ENCODE assay signal across 20 cellular contexts in genomic region chr3:149276621-149277020, GRCh38. TPM values are rescaled to one million over a fixed set of nuclear protein-coding genes. Genes with fewer than 3 reads are reported as not detected.
DNase-seq lines count a peak whose midpoint lies in the region; ATAC-seq, FAIRE-seq and TF ChIP-seq lines count a peak whose summit lies in the region.
"Had no signal": no experiment of that assay in that cellular context is flagged by ENCODE, and none has a peak within 500 bp of the region (broad histone marks: within the 10 kb centered on the region; RNA-seq: fewer than 3 reads in every experiment).

No MANE protein-coding gene starts in this region.

- CTCF ChIA-PET in PC-9 (lab: Charles Lee), result no interaction called here
- CTCF ChIA-PET in HepG2 (lab: Yijun Ruan, JAX; ENCODE audit: low intra/inter-chr PET ratio, low total read pairs), result interaction anchor here (6.4 kb wide), 1 partner anchor 156 kb away, joined by 123 read pairs; no protein-coding TSS in a partner anchor

- POLR2A ChIA-PET in PC-9 (lab: Charles Lee; ENCODE audit: unreplicated experiment) (no interaction called here), HepG2 (lab: Yijun Ruan, JAX) (interaction anchor here (1.2 kb wide), 1 partner anchor 24 kb away, joined by 4 read pairs; no protein-coding TSS in a partner anchor)

- peaks cover 11% of the 10 kb centered on the region; the same call in 1 of the 2 replicates for H3F3A ChIP-seq in PC-9 (ENCODE audit: insufficient read depth, low read depth)

- TF ChIP-seq POLR2A in H54 (IDR thresholded peaks at IDR 0.05; ENCODE audit: low read depth, low read length), result no peak
- TF ChIP-seq POLR2A in HepG2 (IDR thresholded peaks at IDR 0.05; ENCODE audit: insufficient read depth in 1 of 2, low read depth in 2 of 2, low read length in 2 of 2), result no peak
- no peak for TF ChIP-seq POLR2A in transverse colon (IDR thresholded peaks at IDR 0.05)

- BruUV-seq in PC-9 (replicated peaks; lab: Mats Ljungman, UMichigan), result no TSS peak
- BruUV-seq in HepG2 (replicated peaks; lab: Mats Ljungman, UMichigan), result no TSS peak

- H3K79me2 ChIP-seq in PC-9 (ENCODE audit: low read depth), result no peaks in the 10 kb centered on the region
- no peaks in the 10 kb centered on the region for H3K79me2 ChIP-seq in HepG2 (ENCODE audit: insufficient read depth, low read length)

- H3K9me2 ChIP-seq in PC-9 (ENCODE audit: insufficient read depth), result no peaks in the 10 kb centered on the region

- no peak for TF ChIP-seq CTCF in PC-9 (conservative IDR thresholded peaks at IDR 0.05)
- no peak for TF ChIP-seq CTCF in HepG2 (CRISPR knock-in tag; IDR thresholded peaks at IDR 0.05)
- no peak for TF ChIP-seq CTCF in transverse colon (IDR thresholded peaks at IDR 0.05)

- H2AFZ ChIP-seq in PC-9 (no peak overlapping the region), HepG2 (ENCODE audit: low read length) (no peak overlapping the region)

- TF ChIP-seq EP300 in HepG2 (IDR thresholded peaks at IDR 0.05; ENCODE audit: low read depth in 2 of 2, low read length in 2 of 2), result no peak
- TF ChIP-seq EP300 in HepG2 (CRISPR knock-in tag; IDR thresholded peaks at IDR 0.05; ENCODE audit: borderline replicate concordance), result no peak
- TF ChIP-seq EP300 in transverse colon (IDR thresholded peaks at IDR 0.05; ENCODE audit: low read depth), result no peak

- peak overlapping the region; percentile 82 for H3K27ac ChIP-seq in PC-9
- H3K27ac ChIP-seq in HepG2 (ENCODE audit: extremely low read length, insufficient read depth, low read length), result no peak overlapping the region
- H3K27ac ChIP-seq in transverse colon, result peak overlapping the region in 3 of 4 donors; percentile 11 to 68 (median 61)
- H3K27ac ChIP-seq: esophagus muscularis mucosa had no signal

- DNase-seq in H54 (ENCODE audit: insufficient read length, low spot score) (no peak), PC-9 (no peak), HepG2 (ENCODE audit: low spot score) (no peak), transverse colon (no peak), retina (no peak), NCI-H2171 (lab: John Stamatoyannopoulos, UW) (no peak)
- DNase-seq: activated CD4-positive, alpha-beta T cell treated with anti-CD3 and anti-CD28 coated beads for 48 hours; activated effector memory CD4-positive, alpha-beta T cell treated with Interleukin-2 at 50 U/mL for 16 hours; HCEC 1CT; NCI-H146; NCI-H226; nucleus accumbens; SW 1271 had no signal

- in situ Hi-C loops in HepG2 (cut with HindIII; ENCODE audit: extremely low pct_ligation_motif_present, low pct_unique_long_range_greater_than_20kb), result no loop called here
- in situ Hi-C loops in transverse colon (cut with MboI; ENCODE audit: low pct_ligation_motif_present in 1 of 4, low pct_unique_long_range_greater_than_20kb in 1 of 4, low sequenced_read_pairs in 3 of 4), result loop anchor here in 3 of 4 donors (5.0 to 10.0 kb wide), 4 partner anchors 152 to 322 kb away; partner anchors contain the start of gene HPS3 (in 1 of the 3)

- peaks cover 30% of the 10 kb centered on the region for H3K4me1 ChIP-seq in PC-9 (replicated peaks; ENCODE audit: insufficient read depth)
- peaks cover 53% of the 10 kb centered on the region for H3K4me1 ChIP-seq in HepG2 (ENCODE audit: insufficient read depth, low read length)
- peaks cover 0 to 9% (median 0%) of the 10 kb centered on the region in 4 donors for H3K4me1 ChIP-seq in transverse colon

- H3K4me3 ChIP-seq in PC-9 (no peak overlapping the region), HepG2 (replicated peaks in 1 of 3; ENCODE audit: insufficient read depth in 1 of 3, low read depth in 2 of 3, low read length in 3 of 3) (no peak overlapping the region), transverse colon (no peak overlapping the region)
- H3K4me3 ChIP-seq: esophagus muscularis mucosa, GM12878, right atrium auricular region had no signal

- intact Hi-C loops in PC-9 (cut with micrococcal nuclease; ENCODE audit: unreplicated experiment), result loop anchor here (1.0 to 10.0 kb wide), 2 partner anchors 204 to 552 kb away; no protein-coding TSS in a partner anchor
- intact Hi-C loops in HepG2 (cut with micrococcal nuclease; ENCODE audit: unreplicated experiment), result loop anchor here (10.0 kb wide), 1 partner anchor 208 kb away; no protein-coding TSS in a partner anchor
- intact Hi-C loops in transverse colon (cut with DNase I; ENCODE audit: low total_unique reads), result no loop called here

- no peaks in the 10 kb centered on the region for H3K27me3 ChIP-seq in PC-9 (ENCODE audit: insufficient read depth, low read depth)
- no peaks in the 10 kb centered on the region for H3K27me3 ChIP-seq in HepG2 (ENCODE audit: control insufficient read depth in 1 of 2, insufficient read depth in 2 of 2, low read length in 2 of 2)
- no peaks in the 10 kb centered on the region for H3K27me3 ChIP-seq in transverse colon
- H3K27me3 ChIP-seq: esophagus muscularis mucosa, right atrium auricular region had no signal

- ATAC-seq in HepG2 (no peak), GM21786 (IDR thresholded peaks at IDR 0.05; ENCODE audit: unreplicated experiment) (no peak)
- ATAC-seq: GM12878 had no signal

- WGBS in HepG2 (ENCODE audit: low lambda C conversion rate), result 94% methylated on average over 3 of the region's 3 CpGs
- 97 to 100% methylated on average over 3 of the region's 3 CpGs for WGBS in transverse colon (ENCODE audit: low coverage in 1 of 2), 2 donors

- TF ChIP-seq RAD21 in HepG2 (CRISPR knock-in tag; IDR thresholded peaks at IDR 0.05), result no peak

- peak; percentile 11 for FAIRE-seq in H54 (lab: Jason Lieb, UNC)
- FAIRE-seq in HepG2 (lab: Jason Lieb, UNC), result no peak
- FAIRE-seq: D721Med had no signal

- H3K4me2 ChIP-seq in PC-9 (peak overlapping the region; percentile 40; the same call in 1 of the 2 replicates), HepG2 (ENCODE audit: low read depth, low read length) (no peak overlapping the region)

- H3K9ac ChIP-seq in HepG2 (ENCODE audit: insufficient read depth, low read depth, low read length), result no peak overlapping the region

- no peaks in the 10 kb centered on the region for H3K36me3 ChIP-seq in PC-9 (ENCODE audit: low read depth)
- no peaks in the 10 kb centered on the region for H3K36me3 ChIP-seq in HepG2 (replicated peaks in 1 of 2; ENCODE audit: control insufficient read depth in 1 of 2, insufficient read depth in 2 of 2, low read length in 2 of 2)
- no peaks in the 10 kb centered on the region for H3K36me3 ChIP-seq in transverse colon
- H3K36me3 ChIP-seq: esophagus muscularis mucosa, right atrium auricular region had no signal

- H4K20me1 ChIP-seq in PC-9 (ENCODE audit: insufficient read depth) (no peaks in the 10 kb centered on the region; the same call in 1 of the 2 replicates), HepG2 (ENCODE audit: insufficient read depth, low read length) (no peaks in the 10 kb centered on the region)

- H3K9me3 ChIP-seq in PC-9 (ENCODE audit: insufficient read depth, low read depth), result 0 out of 2 replicates have a peak, but pooled peaks cover 10% of the 10 kb centered on the region
- H3K9me3 ChIP-seq in HepG2 (ENCODE audit: low read length), result no peaks in the 10 kb centered on the region
- no peaks in the 10 kb centered on the region for H3K9me3 ChIP-seq in transverse colon
- H3K9me3 ChIP-seq: esophagus muscularis mucosa, right atrium auricular region had no signal

RNA-seq across cellular contexts. Expression of gene CP, which starts 55.0 kb away (rescaled TPM):
- total RNA-seq in PC-9 (2021) (0.28 TPM in 1 of 2 replicates, not detected in the other), HepG2 (2016; rRNA removed; fragmentation: Illumina TruSeq; extraction: Trizol) (21.1 and 42.6 TPM in 2 replicates), transverse colon (10 to 100 TPM in 1 of 4 donors, 1 to 10 TPM in 1, under 1 TPM in 1, not detected in 1; 0.80 to 19.5 (median 7.0) TPM)
- 2.7 and 3.7 TPM in 2 replicates for total RNA-seq in HepG2 (2016; cell fraction: cytosol; rRNA removed; fragmentation: Illumina TruSeq; extraction: Trizol; ENCODE audit: low read depth)
- 18.7 and 40.2 TPM in 2 replicates for total RNA-seq in HepG2 (2016; cell fraction: insoluble cytoplasmic fraction; rRNA removed; fragmentation: Illumina TruSeq; extraction: Trizol)
- total RNA-seq in HepG2 (2016; cell fraction: membrane; rRNA removed; fragmentation: Illumina TruSeq; extraction: Trizol), result 4.1 and 6.2 TPM in 2 replicates
- 45.7 and 53.7 TPM in 2 replicates for total RNA-seq in HepG2 (2016; cell fraction: nucleus; rRNA removed; fragmentation: Illumina TruSeq; extraction: Trizol)
- polyA plus RNA-seq in HepG2 (2011; rRNA removed), result 789 and 863 TPM in 2 replicates
- polyA plus RNA-seq in HepG2 (2011; cell fraction: cytosol; rRNA removed), result 278 and 600 TPM in 2 replicates
- 526 and 705 TPM in 2 replicates for polyA plus RNA-seq in HepG2 (2011; cell fraction: nucleus; rRNA removed)
- polyA plus RNA-seq in HepG2 (2012), result 608 and 681 TPM in 2 replicates
- 1.5 and 2.7 TPM in 2 replicates for polyA plus RNA-seq in HepG2 (2016; cell fraction: cytosol; fragmentation: Illumina TruSeq; extraction: Trizol; ENCODE audit: low read depth)
- 11.2 and 15.8 TPM in 2 replicates for polyA plus RNA-seq in HepG2 (2016; cell fraction: insoluble cytoplasmic fraction; fragmentation: Illumina TruSeq; extraction: Trizol; ENCODE audit: low read depth)
- polyA plus RNA-seq in HepG2 (2016; cell fraction: membrane; fragmentation: Illumina TruSeq; extraction: Trizol; ENCODE audit: low read depth), result 2.8 and 3.1 TPM in 2 replicates
- polyA plus RNA-seq in HepG2 (2016; cell fraction: nucleus; fragmentation: Illumina TruSeq; extraction: Trizol; ENCODE audit: insufficient read depth, low read depth), result 53.4 and 55.4 TPM in 2 replicates
- 0.56 and 444 TPM in 2 replicates for polyA minus RNA-seq in HepG2 (2011; rRNA and poly(A)+ RNA removed; ENCODE audit: low replicate concordance)
- polyA minus RNA-seq in HepG2 (2011; cell fraction: cytosol; rRNA and poly(A)+ RNA removed), result 644 and 1,215 TPM in 2 replicates
- 1,123 and 1,795 TPM in 2 replicates for polyA minus RNA-seq in HepG2 (2011; cell fraction: nucleus; rRNA and poly(A)+ RNA removed)
- total RNA-seq: dermis microvascular lymphatic vessel endothelial cell, glomerular endothelial cell had no signal

RNA-seq across cellular contexts. Expression of gene TM4SF18, which starts 56.8 kb away (rescaled TPM):
- total RNA-seq in PC-9 (2021) (not detected in 2 replicates), HepG2 (2016; rRNA removed; fragmentation: Illumina TruSeq; extraction: Trizol) (not detected in 2 replicates), transverse colon (1 to 10 TPM in 1 of 4 donors, under 1 TPM in 2, not detected in 1; 0.80 to 1.4 (median 0.82) TPM)
- total RNA-seq in HepG2 (2016; cell fraction: cytosol; rRNA removed; fragmentation: Illumina TruSeq; extraction: Trizol; ENCODE audit: low read depth), result not detected in 2 replicates
- total RNA-seq in HepG2 (2016; cell fraction: insoluble cytoplasmic fraction; rRNA removed; fragmentation: Illumina TruSeq; extraction: Trizol), result not detected in 2 replicates
- total RNA-seq in HepG2 (2016; cell fraction: membrane; rRNA removed; fragmentation: Illumina TruSeq; extraction: Trizol), result not detected in 2 replicates
- not detected in 2 replicates for total RNA-seq in HepG2 (2016; cell fraction: nucleus; rRNA removed; fragmentation: Illumina TruSeq; extraction: Trizol)
- polyA plus RNA-seq in HepG2 (2011; rRNA removed), result 0.15 and 0.25 TPM in 2 replicates
- 0.03 and 0.11 TPM in 2 replicates for polyA plus RNA-seq in HepG2 (2011; cell fraction: cytosol; rRNA removed)
- polyA plus RNA-seq in HepG2 (2011; cell fraction: nucleus; rRNA removed), result not detected in 2 replicates
- 0.08 TPM in 1 of 2 replicates, not detected in the other for polyA plus RNA-seq in HepG2 (2012)
- polyA plus RNA-seq in HepG2 (2016; cell fraction: cytosol; fragmentation: Illumina TruSeq; extraction: Trizol; ENCODE audit: low read depth), result not detected in 2 replicates
- not detected in 2 replicates for polyA plus RNA-seq in HepG2 (2016; cell fraction: insoluble cytoplasmic fraction; fragmentation: Illumina TruSeq; extraction: Trizol; ENCODE audit: low read depth)
- not detected in 2 replicates for polyA plus RNA-seq in HepG2 (2016; cell fraction: membrane; fragmentation: Illumina TruSeq; extraction: Trizol; ENCODE audit: low read depth)
- not detected in 2 replicates for polyA plus RNA-seq in HepG2 (2016; cell fraction: nucleus; fragmentation: Illumina TruSeq; extraction: Trizol; ENCODE audit: insufficient read depth, low read depth)
- not detected in 2 replicates for polyA minus RNA-seq in HepG2 (2011; rRNA and poly(A)+ RNA removed; ENCODE audit: low replicate concordance)
- not detected in 2 replicates for polyA minus RNA-seq in HepG2 (2011; cell fraction: cytosol; rRNA and poly(A)+ RNA removed)
- not detected in 2 replicates for polyA minus RNA-seq in HepG2 (2011; cell fraction: nucleus; rRNA and poly(A)+ RNA removed)
- total RNA-seq: GM12878 had no signal
